Comparison of ENCODE assay signal across 13 cellular contexts in the genomic region with DNA sequence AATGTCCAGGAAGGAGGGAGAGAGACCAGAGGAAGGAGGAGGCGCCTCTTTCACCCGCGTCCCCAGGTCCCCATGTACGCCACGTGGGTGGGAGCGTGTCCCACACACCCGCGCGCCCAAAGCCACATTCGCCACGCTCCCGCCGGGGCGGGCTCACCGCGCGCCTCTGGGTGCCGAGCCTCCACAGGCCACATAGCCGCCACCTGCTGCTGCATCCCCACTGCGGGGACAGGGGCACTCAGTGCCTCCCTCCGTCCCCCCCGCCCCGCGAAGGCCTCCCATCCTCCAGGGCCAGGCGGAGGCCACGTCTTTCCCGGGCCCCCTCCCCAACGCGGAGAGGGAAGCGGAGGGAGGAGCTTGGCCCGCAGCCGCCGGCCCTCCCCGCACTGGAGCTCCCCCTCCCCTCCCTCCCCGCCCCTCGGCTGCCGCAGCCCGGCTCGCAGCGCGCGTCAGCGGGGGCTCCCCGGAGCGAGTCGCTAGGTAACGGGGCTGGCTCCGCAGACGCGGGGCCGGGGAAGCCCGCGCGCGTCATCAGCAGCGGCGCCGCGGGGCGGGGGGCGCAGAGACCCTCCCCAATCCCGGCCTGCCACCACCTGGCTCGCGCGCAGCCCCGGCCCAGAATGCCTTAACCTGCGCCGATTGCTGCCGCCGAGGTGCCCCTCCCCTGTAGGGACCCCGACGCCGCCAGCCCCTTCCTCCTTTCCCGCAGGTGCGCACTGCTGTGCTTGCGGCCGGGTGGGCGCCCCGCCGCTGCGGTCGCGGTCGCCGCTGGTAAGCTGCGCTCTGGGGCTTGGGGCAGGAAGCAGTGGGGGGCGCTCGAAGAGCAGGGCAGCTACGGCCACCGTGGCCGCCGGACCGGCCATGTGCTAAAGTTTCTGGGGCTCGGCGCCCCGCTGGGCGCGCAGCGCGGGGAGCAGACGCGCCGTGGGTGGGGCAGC. TPM values are rescaled to one million over a fixed set of nuclear protein-coding genes. Genes with fewer than 3 reads are reported as not detected.
DNase-seq lines count a peak whose midpoint lies in the region; ATAC-seq, FAIRE-seq and TF ChIP-seq lines count a peak whose summit lies in the region.
"Had no signal": no experiment of that assay in that cellular context is flagged by ENCODE, and none has a peak within 500 bp of the region (broad histone marks: within the 10 kb centered on the region; RNA-seq: fewer than 3 reads in every experiment).

No MANE protein-coding gene starts in this region.

- peaks cover 25% of the 10 kb centered on the region for H3K27me3 ChIP-seq in osteoblast (ENCODE audit: insufficient read depth, low read length)

- H3K4me1 Mint-ChIP-seq in activated CD8-positive, alpha-beta memory T cell treated with anti-CD3 and anti-CD28 coated beads, Interleukin-2, amount 10 ng/mL, durations not matched to agents 7 days and 5 days, result no peaks in the 10 kb centered on the region
- H3K4me1 Mint-ChIP-seq in stimulated activated naive B cell treated with anti-CD40 and anti-IgM and Interleukin-4, amounts not matched to agents 10 μg/mL and 1 μg/mL and 100 μg/mL, for 72 hours, result peaks cover 8 to 21% of the 10 kb centered on the region in 2 donors
- H3K4me1 Mint-ChIP-seq: activated CD4-positive, alpha-beta memory T cell treated with anti-CD3 and anti-CD28 coated beads, Interleukin-2, amount 10 ng/mL, durations not matched to agents 7 days and 5 days had no signal

- H3K4me2 ChIP-seq in osteoblast (ENCODE audit: insufficient read depth, low read length), result no peak overlapping the region

- H4K20me1 ChIP-seq in osteoblast (ENCODE audit: insufficient read depth, low read length), result no peaks in the 10 kb centered on the region

- no peak overlapping the region for H2AFZ ChIP-seq in osteoblast (ENCODE audit: low read length)

- peak; percentile 26 for DNase-seq in activated CD8-positive, alpha-beta memory T cell treated with anti-CD3 and anti-CD28 coated beads, Interleukin-2, amount 50 U/mL, for 48 hours
- no peak for DNase-seq in activated CD8-positive, alpha-beta memory T cell treated with anti-CD3 and anti-CD28 coated beads, Interleukin-2, amount 10 ng/mL, durations not matched to agents 7 days and 5 days
- DNase-seq in NCI-H2227 (lab: John Stamatoyannopoulos, UW; ENCODE audit: unreplicated experiment) (peak; percentile 86), frontal cortex (ENCODE audit: low spot score in 2 of 2) (peak; percentile 34 to 51), osteoblast (ENCODE audit: insufficient read length, low spot score, missing footprints) (no peak), erythroblast (lab: John Stamatoyannopoulos, UW) (no peak)
- DNase-seq in stimulated activated naive B cell treated with anti-CD40 and anti-IgM and Interleukin-4, amounts not matched to agents 10 μg/mL and 1 μg/mL and 100 μg/mL, for 72 hours, result peak; percentile 27
- no peak for DNase-seq in activated effector memory CD4-positive, alpha-beta T cell treated with anti-CD3 and anti-CD28 coated beads, Interleukin-2, amount 50 U/mL, for 16 hours
- DNase-seq: activated CD4-positive, alpha-beta memory T cell treated with anti-CD3 and anti-CD28 coated beads, Interleukin-2, amount 10 ng/mL, durations not matched to agents 7 days and 5 days; central memory CD4-positive, alpha-beta T cell; PC-3; right lobe of liver had no signal

- H3K27ac ChIP-seq in osteoblast (ENCODE audit: low read depth, low read length), result no peak overlapping the region
- H3K27ac ChIP-seq: right lobe of liver had no signal

- no peaks in the 10 kb centered on the region for H3K36me3 Mint-ChIP-seq in activated CD8-positive, alpha-beta memory T cell treated with anti-CD3 and anti-CD28 coated beads, Interleukin-2, amount 10 ng/mL, durations not matched to agents 7 days and 5 days
- H3K36me3 Mint-ChIP-seq in stimulated activated naive B cell treated with anti-CD40 and anti-IgM and Interleukin-4, amounts not matched to agents 10 μg/mL and 1 μg/mL and 100 μg/mL, for 72 hours, result peaks cover 0 to 6% of the 10 kb centered on the region in 2 donors

- no peak overlapping the region for H3K4me3 ChIP-seq in osteoblast (ENCODE audit: insufficient read depth, low read length)

- no peak overlapping the region for H3K27ac Mint-ChIP-seq in activated CD8-positive, alpha-beta memory T cell treated with anti-CD3 and anti-CD28 coated beads, Interleukin-2, amount 10 ng/mL, durations not matched to agents 7 days and 5 days
- peak overlapping the region; percentile 42 for H3K27ac Mint-ChIP-seq in stimulated activated naive B cell treated with anti-CD40 and anti-IgM and Interleukin-4, amounts not matched to agents 10 μg/mL and 1 μg/mL and 100 μg/mL, for 72 hours
- H3K27ac Mint-ChIP-seq: activated CD4-positive, alpha-beta memory T cell treated with anti-CD3 and anti-CD28 coated beads, Interleukin-2, amount 10 ng/mL, durations not matched to agents 7 days and 5 days had no signal

- H3K9me3 ChIP-seq in osteoblast (ENCODE audit: low read depth, low read length), result no peaks in the 10 kb centered on the region
- H3K9me3 ChIP-seq: right lobe of liver had no signal

- no peak for FAIRE-seq in frontal cortex (lab: Jason Lieb, UNC)
- FAIRE-seq: GM18507 had no signal

- no peak for TF ChIP-seq POLR2A in erythroblast (IDR thresholded peaks at IDR 0.05; ENCODE audit: low read length)

- no peak overlapping the region for H3K4me3 Mint-ChIP-seq in activated CD8-positive, alpha-beta memory T cell treated with anti-CD3 and anti-CD28 coated beads, Interleukin-2, amount 10 ng/mL, durations not matched to agents 7 days and 5 days
- H3K4me3 Mint-ChIP-seq in stimulated activated naive B cell treated with anti-CD40 and anti-IgM and Interleukin-4, amounts not matched to agents 10 μg/mL and 1 μg/mL and 100 μg/mL, for 72 hours, result peak overlapping the region; percentile 84 to 87
- H3K4me3 Mint-ChIP-seq: activated CD4-positive, alpha-beta memory T cell treated with anti-CD3 and anti-CD28 coated beads, Interleukin-2, amount 10 ng/mL, durations not matched to agents 7 days and 5 days had no signal

- no peaks in the 10 kb centered on the region for H3K4me1 ChIP-seq in osteoblast (ENCODE audit: insufficient read depth, low read length)

- CTCF ChIA-PET in activated CD8-positive, alpha-beta memory T cell treated with anti-CD3 and anti-CD28 coated beads, Interleukin-2, amount 10 ng/mL, durations not matched to agents 7 days and 5 days (lab: Charles Lee), result no interaction called here

- no peak for ATAC-seq in activated CD8-positive, alpha-beta memory T cell treated with anti-CD3 and anti-CD28 coated beads, Interleukin-2, amount 10 ng/mL, durations not matched to agents 7 days and 5 days
- peak; percentile 62 to 76 for ATAC-seq in stimulated activated naive B cell treated with anti-CD40 and anti-IgM and Interleukin-4, amounts not matched to agents 10 μg/mL and 1 μg/mL and 100 μg/mL, for 72 hours (replicated peaks)
- ATAC-seq: PC-3, right lobe of liver had no signal

- H3K9me3 Mint-ChIP-seq in activated CD8-positive, alpha-beta memory T cell treated with anti-CD3 and anti-CD28 coated beads, Interleukin-2, amount 10 ng/mL, durations not matched to agents 7 days and 5 days (ENCODE audit: low read depth), result no peaks in the 10 kb centered on the region
- peaks cover 0 to 3% of the 10 kb centered on the region in 2 donors for H3K9me3 Mint-ChIP-seq in stimulated activated naive B cell treated with anti-CD40 and anti-IgM and Interleukin-4, amounts not matched to agents 10 μg/mL and 1 μg/mL and 100 μg/mL, for 72 hours
- H3K9me3 Mint-ChIP-seq: activated CD4-positive, alpha-beta memory T cell treated with anti-CD3 and anti-CD28 coated beads, Interleukin-2, amount 10 ng/mL, durations not matched to agents 7 days and 5 days had no signal

- peaks cover 52% of the 10 kb centered on the region for H3K27me3 Mint-ChIP-seq in activated CD8-positive, alpha-beta memory T cell treated with anti-CD3 and anti-CD28 coated beads, Interleukin-2, amount 10 ng/mL, durations not matched to agents 7 days and 5 days
- H3K27me3 Mint-ChIP-seq in stimulated activated naive B cell treated with anti-CD40 and anti-IgM and Interleukin-4, amounts not matched to agents 10 μg/mL and 1 μg/mL and 100 μg/mL, for 72 hours, result peaks cover 45 to 70% of the 10 kb centered on the region in 2 donors

- H3K79me2 ChIP-seq in osteoblast (ENCODE audit: insufficient read depth, low read length), result no peaks in the 10 kb centered on the region

- TF ChIP-seq CTCF in osteoblast (IDR thresholded peaks at IDR 0.05; ENCODE audit: extremely low read depth, low read depth, low read length), result no peak

- no peaks in the 10 kb centered on the region for H3K36me3 ChIP-seq in osteoblast (ENCODE audit: insufficient read depth, low read length)
- H3K36me3 ChIP-seq: right lobe of liver had no signal

RNA-seq across cellular contexts. Expression of gene TUNAR, which starts 0.5 kb away (rescaled TPM):
- total RNA-seq in activated CD8-positive, alpha-beta memory T cell treated with anti-CD3 and anti-CD28 coated beads, Interleukin-2, amount 10 ng/mL, durations not matched to agents 7 days and 5 days, result not detected
- 7.3 TPM for total RNA-seq in frontal cortex
- total RNA-seq in osteoblast, result not detected in 2 replicates
- total RNA-seq: activated CD4-positive, alpha-beta memory T cell treated with anti-CD3 and anti-CD28 coated beads, Interleukin-2, amount 10 ng/mL, durations not matched to agents 7 days and 5 days; PC-3; right lobe of liver had no signal

Comparison
In these comparisons a context has a peak if more than half of its experiments do, and no peak if none do; other contexts are left out.
1. DNase-seq: peak in activated CD8-positive, alpha-beta memory T cell treated with anti-CD3 and anti-CD28 coated beads, Interleukin-2, amount 50 U/mL, for 48 hours (single experiment), NCI-H2227 (single experiment), frontal cortex (2 of 2) and stimulated activated naive B cell treated with anti-CD40 and anti-IgM and Interleukin-4, amounts not matched to agents 10 μg/mL and 1 μg/mL and 100 μg/mL, for 72 hours (single experiment); none in activated CD8-positive, alpha-beta memory T cell treated with anti-CD3 and anti-CD28 coated beads, Interleukin-2, amount 10 ng/mL, durations not matched to agents 7 days and 5 days (single experiment), activated effector memory CD4-positive, alpha-beta T cell treated with anti-CD3 and anti-CD28 coated beads, Interleukin-2, amount 50 U/mL, for 16 hours (single experiment), osteoblast (single experiment) and erythroblast (0 of 2).